1 cellular context compared by ENCODE assay signal in genomic region chr1:150009604-150010387, GRCh38.
TF ChIP-seq lines count a peak whose summit lies in the region.

No MANE protein-coding gene starts in this region.

TF ChIP-seq in H1, 55 proteins besides CTCF, POLR2A, EP300 and RAD21:
- TF ChIP-seq POLR2AphosphoS5 (IDR thresholded peaks at IDR 0.05; ENCODE audit: low read depth, low read length), result no peak
- TF ChIP-seq SIN3A (conservative IDR thresholded peaks at IDR 0.05 in 1 of 2, IDR thresholded peaks at IDR 0.05 in 1 of 2; ENCODE audit: low read depth in 1 of 2, low read length in 2 of 2), result no peak
- TF ChIP-seq MAFK (IDR thresholded peaks at IDR 0.05; ENCODE audit: low read depth, low read length), result no peak
- TF ChIP-seq CHD2 (IDR thresholded peaks at IDR 0.05; ENCODE audit: low read length), result no peak
- no peak for TF ChIP-seq CTBP2 (IDR thresholded peaks at IDR 0.05; ENCODE audit: borderline replicate concordance, insufficient read depth, insufficient read length, low read length)
- no peak for TF ChIP-seq E2F6 (IDR thresholded peaks at IDR 0.05)
- peak; percentile 64 for TF ChIP-seq KDM4A (IDR thresholded peaks at IDR 0.05; ENCODE audit: low read depth, low read length, severe bottlenecking)
- TF ChIP-seq YY1 (IDR thresholded peaks at IDR 0.05; ENCODE audit: low read depth, low read length), result 0 out of 2 replicates have a peak, but pooled peaks have one; percentile 16
- no peak for TF ChIP-seq SRF (IDR thresholded peaks at IDR 0.05; ENCODE audit: low read depth, low read length)
- 0 out of 4 replicates have a peak, but pooled peaks of 1 of the 2 experiments have one; percentile 40 for TF ChIP-seq HDAC2 (IDR thresholded peaks at IDR 0.05; ENCODE audit: borderline replicate concordance in 1 of 2, low read depth in 2 of 2, low read length in 2 of 2)
- TF ChIP-seq SIRT6 (IDR thresholded peaks at IDR 0.05; ENCODE audit: low read length), result no peak
- no peak for TF ChIP-seq TEAD4 (IDR thresholded peaks at IDR 0.05; ENCODE audit: low read depth, low read length)
- no peak for TF ChIP-seq BRCA1 (IDR thresholded peaks at IDR 0.05; ENCODE audit: low read depth, low read length)
